Comparison of ENCODE assay signal across 34 cellular contexts in genomic region chr12:114473717-114474116, GRCh38.
"Had no signal": no experiment of that assay in that cellular context is flagged by ENCODE, and none has a peak within 500 bp of the region (broad histone marks: within the 10 kb centered on the region; RNA-seq: fewer than 3 reads in every experiment).

No MANE protein-coding gene starts in this region.

- H3K4me3 ChIP-seq: adrenal gland, ascending aorta, body of pancreas, breast epithelium, cardiac muscle cell had no signal

- H3K27ac ChIP-seq: adrenal gland, ascending aorta, body of pancreas, brain microvascular endothelial cell, breast epithelium, cardiac muscle cell had no signal

- H3K36me3 ChIP-seq: adrenal gland, ascending aorta, brain microvascular endothelial cell, breast epithelium, cardiac muscle cell had no signal

- H3K9me3 ChIP-seq: adrenal gland, ascending aorta, body of pancreas, breast epithelium had no signal

- FAIRE-seq: astrocyte, bronchial epithelial cell had no signal

- H3K27me3 ChIP-seq: ascending aorta had no signal

- DNase-seq: activated effector memory CD4-positive, alpha-beta T cell treated with anti-CD3 and anti-CD28 coated beads, Interleukin-2, amount 50 U/mL, for 16 hours; activated effector memory CD4-positive, alpha-beta T cell treated with Interleukin-2 at 50 U/mL for 16 hours; activated gamma-delta T cell; activated gamma-delta T cell treated with Interleukin-2 at 50 U/mL for 16 hours; activated naive CD4-positive, alpha-beta T cell; activated naive CD4-positive, alpha-beta T cell treated with anti-CD3 and anti-CD28 coated beads for 36 hours; activated naive CD4-positive, alpha-beta T cell treated with anti-CD3 and anti-CD28 coated beads, Interleukin-2, amount 10 ng/mL, durations not matched to agents 7 days and 5 days; activated naive CD4-positive, alpha-beta T cell treated with anti-CD3 and anti-CD28 coated beads, Interleukin-2, amount 50 U/mL, for 16 hours; activated naive CD4-positive, alpha-beta T cell treated with Interleukin-2 at 50 U/mL for 16 hours; activated naive CD8-positive, alpha-beta T cell treated with anti-CD3 and anti-CD28 coated beads for 36 hours; activated naive CD8-positive, alpha-beta T cell treated with anti-CD3 and anti-CD28 coated beads, Interleukin-2, amount 10 ng/mL, durations not matched to agents 7 days and 5 days; activated naive CD8-positive, alpha-beta T cell treated with anti-CD3 and anti-CD28 coated beads, Interleukin-2, amount 50 U/mL, for 24 hours; activated T-cell treated with anti-CD3 and anti-CD28 coated beads, Interleukin-2, amount 50 U/mL, for 1 hour; activated T-cell treated with anti-CD3 and anti-CD28 coated beads, Interleukin-2, amount 50 U/mL, for 24 hours; activated T-cell treated with anti-CD3 and anti-CD28 coated beads, Interleukin-2, amount 50 U/mL, for 4 hours; activated T-cell treated with anti-CD3 and anti-CD28 coated beads, Interleukin-2, amount 50 U/mL, for 48 hours; activated T-cell treated with anti-CD3 and anti-CD28 coated beads, Interleukin-2, amount 50 U/mL, for 72 hours; adrenal gland; amniotic stem cell; amygdala; anterior cingulate cortex; aorta; body of pancreas; brain microvascular endothelial cell; caudate nucleus; central memory CD4-positive, alpha-beta T cell; cerebellar nuclear complex had no signal

- ATAC-seq: activated naive CD4-positive, alpha-beta T cell treated with anti-CD3 and anti-CD28 coated beads, Interleukin-2, amount 50 U/mL, for 72 hours; activated naive CD8-positive, alpha-beta T cell treated with anti-CD3 and anti-CD28 coated beads, Interleukin-2, amount 50 U/mL, for 24 hours; activated T-cell treated with anti-CD3 and anti-CD28 coated beads, Interleukin-2, amount 50 U/mL, for 4 hours; activated T-cell treated with anti-CD3 and anti-CD28 coated beads, Interleukin-2, amount 50 U/mL, for 72 hours; activated T-helper 17 cell treated with anti-CD3 and anti-CD28 coated beads, Interleukin-2, amount 50 U/mL, for 72 hours; body of pancreas had no signal

- H3K4me1 ChIP-seq: adrenal gland, ascending aorta, body of pancreas, breast epithelium had no signal
